12 cellular contexts compared by ENCODE assay signal in genomic region chr15:75718326-75718725, GRCh38. TPM values are rescaled to one million over a fixed set of nuclear protein-coding genes. Genes with fewer than 3 reads are reported as not detected.
DNase-seq lines count a peak whose midpoint lies in the region; ATAC-seq and TF ChIP-seq lines count a peak whose summit lies in the region.
"Had no signal": no experiment of that assay in that cellular context is flagged by ENCODE, and none has a peak within 500 bp of the region (broad histone marks: within the 10 kb centered on the region; RNA-seq: fewer than 3 reads in every experiment).

No MANE protein-coding gene starts in this region.

- DNase-seq in GM04503 (ENCODE audit: low read depth) (peak; percentile 61), RKO (ENCODE audit: low spot score) (peak; percentile 42), esophagus squamous epithelium (lab: John Stamatoyannopoulos, UW) (no peak), sigmoid colon (no peak), superior temporal gyrus (ENCODE audit: extremely low spot score) (no peak)
- no peak for DNase-seq in activated T-cell treated with anti-CD3 and anti-CD28 coated beads, Interleukin-2, amount 50 U/mL, for 72 hours
- no peak for DNase-seq in naive thymus-derived CD4-positive, alpha-beta T cell
- DNase-seq: Karpas-422; naive thymus-derived CD8-positive, alpha-beta T cell; spleen had no signal

- peaks cover 21% of the 10 kb centered on the region for H3K27me3 Mint-ChIP-seq in activated T-cell treated with anti-CD3 and anti-CD28 coated beads, Interleukin-2, amount 50 U/mL, for 72 hours (ENCODE audit: low read depth)
- peaks cover 17 to 31% (median 20%) of the 10 kb centered on the region in 5 donors for H3K27me3 Mint-ChIP-seq in naive thymus-derived CD4-positive, alpha-beta T cell

- no peaks in the 10 kb centered on the region for H3K9me3 Mint-ChIP-seq in activated T-cell treated with anti-CD3 and anti-CD28 coated beads, Interleukin-2, amount 50 U/mL, for 72 hours
- H3K9me3 Mint-ChIP-seq in naive thymus-derived CD4-positive, alpha-beta T cell, result no peaks in the 10 kb centered on the region
- H3K9me3 Mint-ChIP-seq: naive thymus-derived CD8-positive, alpha-beta T cell had no signal

- TF ChIP-seq POLR2A in esophagus squamous epithelium (IDR thresholded peaks at IDR 0.05) (no peak), sigmoid colon (IDR thresholded peaks at IDR 0.05) (no peak)

- H3K36me3 ChIP-seq in esophagus squamous epithelium (no peaks in the 10 kb centered on the region), sigmoid colon (no peaks in the 10 kb centered on the region)
- H3K36me3 ChIP-seq in naive thymus-derived CD4-positive, alpha-beta T cell (ENCODE audit: control insufficient read depth in 2 of 3, insufficient read depth in 3 of 3, low read length in 3 of 3), result no peaks in the 10 kb centered on the region
- H3K36me3 ChIP-seq: spleen had no signal

- TF ChIP-seq CTCF in esophagus squamous epithelium (IDR thresholded peaks at IDR 0.05) (no peak), sigmoid colon (IDR thresholded peaks at IDR 0.05) (no peak)

- ATAC-seq in activated T-cell treated with anti-CD3 and anti-CD28 coated beads, Interleukin-2, amount 50 U/mL, for 72 hours (replicated peaks in 1 of 2), result no peak
- no peak for ATAC-seq in HG03196 (IDR thresholded peaks at IDR 0.05; ENCODE audit: unreplicated experiment)
- ATAC-seq in naive thymus-derived CD4-positive, alpha-beta T cell, result no peak
- ATAC-seq: naive thymus-derived CD8-positive, alpha-beta T cell had no signal

- H3K4me1 Mint-ChIP-seq in activated T-cell treated with anti-CD3 and anti-CD28 coated beads, Interleukin-2, amount 50 U/mL, for 72 hours (ENCODE audit: low read depth), result peaks cover 16% of the 10 kb centered on the region
- H3K4me1 Mint-ChIP-seq in naive thymus-derived CD4-positive, alpha-beta T cell, result peaks cover 0 to 6% (median 0%) of the 10 kb centered on the region in 7 donors

- no peaks in the 10 kb centered on the region for H3K9me3 ChIP-seq in esophagus squamous epithelium
- H3K9me3 ChIP-seq in sigmoid colon, result no peaks in the 10 kb centered on the region
- no peaks in the 10 kb centered on the region for H3K9me3 ChIP-seq in naive thymus-derived CD4-positive, alpha-beta T cell (ENCODE audit: control insufficient read depth in 2 of 3, low read length in 3 of 3)
- H3K9me3 ChIP-seq: spleen had no signal

- H3K4me1 ChIP-seq in esophagus squamous epithelium (peaks cover 18 to 64% (median 31%) of the 10 kb centered on the region in 3 donors), sigmoid colon (peaks cover 0 to 74% (median 53%) of the 10 kb centered on the region in 4 donors)
- H3K4me1 ChIP-seq in naive thymus-derived CD4-positive, alpha-beta T cell (ENCODE audit: control insufficient read depth in 2 of 2, insufficient read depth in 2 of 2, low read length in 2 of 2), result no peaks in the 10 kb centered on the region

- no peaks in the 10 kb centered on the region for H3K36me3 Mint-ChIP-seq in activated T-cell treated with anti-CD3 and anti-CD28 coated beads, Interleukin-2, amount 50 U/mL, for 72 hours (ENCODE audit: insufficient read depth in 2 of 2)
- no peaks in the 10 kb centered on the region for H3K36me3 Mint-ChIP-seq in naive thymus-derived CD4-positive, alpha-beta T cell
- H3K36me3 Mint-ChIP-seq: naive thymus-derived CD8-positive, alpha-beta T cell had no signal

- H3K27ac ChIP-seq in esophagus squamous epithelium (peak overlapping the region in 3 of 4 donors; percentile 38 to 72 (median 50)), sigmoid colon (peak overlapping the region; percentile 71 to 92 (median 76))
- no peak overlapping the region for H3K27ac ChIP-seq in naive thymus-derived CD4-positive, alpha-beta T cell (ENCODE audit: low read depth, low read length)

- CTCF ChIA-PET in naive thymus-derived CD4-positive, alpha-beta T cell (lab: Charles Lee), result interaction anchor here (0.7 kb wide), 1 partner anchor 83 kb away, joined by 10 read pairs; no protein-coding TSS in a partner anchor

- 9 to 22% methylated on average over 2 to 3 of the region's 3 CpGs for WGBS in esophagus squamous epithelium, 2 donors
- WGBS in sigmoid colon, 2 donors, result 67 to 68% methylated on average over 3 of the region's 3 CpGs

- peaks cover 0 to 7% (median 0%) of the 10 kb centered on the region in 4 donors for H3K27me3 ChIP-seq in esophagus squamous epithelium
- H3K27me3 ChIP-seq in sigmoid colon, result no peaks in the 10 kb centered on the region
- no peaks in the 10 kb centered on the region for H3K27me3 ChIP-seq in naive thymus-derived CD4-positive, alpha-beta T cell (ENCODE audit: control insufficient read depth in 2 of 2, insufficient read depth in 2 of 2, low read length in 2 of 2)

- H3K4me3 ChIP-seq in esophagus squamous epithelium (no peak overlapping the region), sigmoid colon (no peak overlapping the region)
- no peak overlapping the region for H3K4me3 ChIP-seq in naive thymus-derived CD4-positive, alpha-beta T cell (ENCODE audit: low read length)
- H3K4me3 ChIP-seq: spleen had no signal

- intact Hi-C loops in esophagus squamous epithelium (cut with DNase I) (no loop called here), sigmoid colon (cut with DNase I) (no loop called here)
- intact Hi-C loops in naive thymus-derived CD4-positive, alpha-beta T cell (cut with micrococcal nuclease), result no loop called here

- H3K4me3 Mint-ChIP-seq in activated T-cell treated with anti-CD3 and anti-CD28 coated beads, Interleukin-2, amount 50 U/mL, for 72 hours, result no peak overlapping the region
- H3K4me3 Mint-ChIP-seq in naive thymus-derived CD4-positive, alpha-beta T cell, result no peak overlapping the region
- H3K4me3 Mint-ChIP-seq: naive thymus-derived CD8-positive, alpha-beta T cell had no signal

- POLR2A ChIA-PET in naive thymus-derived CD4-positive, alpha-beta T cell (lab: Charles Lee), result no interaction called here

- TF ChIP-seq EP300 in sigmoid colon (IDR thresholded peaks at IDR 0.05), result peak in 2 of 4 donors; percentile 68 to 77

- H3K27ac Mint-ChIP-seq in activated T-cell treated with anti-CD3 and anti-CD28 coated beads, Interleukin-2, amount 50 U/mL, for 72 hours, result no peak overlapping the region
- H3K27ac Mint-ChIP-seq in naive thymus-derived CD4-positive, alpha-beta T cell, result no peak overlapping the region

RNA-seq across cellular contexts. Expression of gene CSPG4, which starts 5.7 kb away (rescaled TPM):
- total RNA-seq in esophagus squamous epithelium (10 to 100 TPM in 1 of 4 donors, 1 to 10 TPM in 3; 2.9 to 13.4 (median 4.2) TPM), sigmoid colon (100 to 1,000 TPM in 2 of 4 donors, 10 to 100 TPM in 2; 45.7 to 151 (median 93.9) TPM)
- polyA plus RNA-seq in sigmoid colon, result 1 to 10 TPM in 1 of 3 donors, under 1 TPM in 2; 0.23 to 8.4 (median 0.60) TPM
- not detected for total RNA-seq in activated T-cell treated with anti-CD3 and anti-CD28 coated beads, Interleukin-2, amount 50 U/mL, for 72 hours
- total RNA-seq in naive thymus-derived CD4-positive, alpha-beta T cell, result not detected
- not detected for polyA plus RNA-seq in naive thymus-derived CD4-positive, alpha-beta T cell
- total RNA-seq: naive thymus-derived CD8-positive, alpha-beta T cell; OCI-LY7 had no signal
- polyA plus RNA-seq: naive thymus-derived CD8-positive, alpha-beta T cell had no signal

Comparison
In these comparisons a context has a peak if more than half of its experiments do, and no peak if none do; other contexts are left out.
1. DNase-seq: peak in GM04503 (single experiment) and RKO (single experiment); none in esophagus squamous epithelium (single experiment), sigmoid colon (single experiment), superior temporal gyrus (single experiment), activated T-cell treated with anti-CD3 and anti-CD28 coated beads, Interleukin-2, amount 50 U/mL, for 72 hours (0 of 2) and naive thymus-derived CD4-positive, alpha-beta T cell (0 of 9).